8 cellular contexts compared by ENCODE assay signal in genomic region chr1:156129687-156130577, GRCh38. TPM values are rescaled to one million over a fixed set of nuclear protein-coding genes. Genes with fewer than 3 reads are reported as not detected.
A peak's percentile ranks its signal among the peaks of the same experiment; 100 is the strongest.
DNase-seq lines count a peak whose midpoint lies in the region; ATAC-seq and TF ChIP-seq lines count a peak whose summit lies in the region.

No MANE protein-coding gene starts in this region.

- H3K36me3 ChIP-seq in BJ (ENCODE audit: control insufficient read depth, insufficient read depth, low read length), result peaks cover 28% of the 10 kb centered on the region
- H3K36me3 ChIP-seq in endocrine pancreas (ENCODE audit: control insufficient read depth, insufficient read depth, low read length), result peaks cover 13% of the 10 kb centered on the region
- H3K36me3 ChIP-seq in mesodermal cell (ENCODE audit: control insufficient read depth, insufficient read depth, low read length), result peaks cover 59% of the 10 kb centered on the region

- H3K4me1 ChIP-seq in endocrine pancreas (ENCODE audit: control insufficient read depth, insufficient read depth, low read length) (peaks cover 5% of the 10 kb centered on the region), mesodermal cell (ENCODE audit: control insufficient read depth, insufficient read depth, low read length, poor library complexity, severe bottlenecking) (peaks cover 48% of the 10 kb centered on the region)

- 18 to 31% methylated on average over 5 to 6 of the region's 7 CpGs for WGBS in mesodermal cell (ENCODE audit: insufficient coverage in 2 of 2), 2 experiments

- peak overlapping the region; percentile 86 for H3K4me3 Mint-ChIP-seq in HFFc6

- peak; percentile 94 for TF ChIP-seq CTCF in BJ (IDR thresholded peaks at IDR 0.05; ENCODE audit: insufficient read depth, low read depth, low read length)
- peak; percentile 92 for TF ChIP-seq CTCF in HFFc6 (IDR thresholded peaks at IDR 0.05)

- peak overlapping the region; percentile 15; the same call in 1 of the 2 replicates for H3K4me3 ChIP-seq in BJ (ENCODE audit: low read depth, low read length)
- H3K4me3 ChIP-seq in endocrine pancreas (ENCODE audit: control insufficient read depth, insufficient read depth, low read length), result no peak overlapping the region
- H3K4me3 ChIP-seq in mesodermal cell (ENCODE audit: extremely low read depth, insufficient read depth, low read length, poor library complexity, severe bottlenecking), result no peak overlapping the region

- H3K27ac ChIP-seq in mesodermal cell (ENCODE audit: low read depth, low read length, severe bottlenecking), result peak overlapping the region; percentile 98

- peaks cover 93% of the 10 kb centered on the region for H3K27me3 Mint-ChIP-seq in HFFc6 (ENCODE audit: insufficient read depth)

- peaks cover 52% of the 10 kb centered on the region for H3K36me3 Mint-ChIP-seq in HFFc6 (ENCODE audit: low read depth)

- CTCF ChIA-PET in BJ (lab: Yijun Ruan, JAX), result interaction anchor here (0.6 to 33.9 kb wide), 26 partner anchors 10 to 248 kb away, joined by 3 to 983 read pairs (median 3); partner anchors contain the start of genes LMNA, MEX3A and PMF1

- peak overlapping the region; percentile 39 for H3K9ac ChIP-seq in endocrine pancreas (ENCODE audit: control insufficient read depth, insufficient read depth, low read length)

- DNase-seq in BJ (ENCODE audit: low read depth) (peak; percentile 91), HFFc6 (peak; percentile 95), NCI-H774 (lab: John Stamatoyannopoulos, UW) (peak; percentile 33)
- peak; percentile 49 to 59 for DNase-seq in activated CD8-positive, alpha-beta memory T cell treated with anti-CD3 and anti-CD28 coated beads for 4 hours (ENCODE audit: low read depth in 2 of 2)
- peak; percentile 76 for DNase-seq in stimulated activated CD8-positive, alpha-beta memory T cell treated with anti-CD3 and anti-CD28 coated beads, Interleukin-15, amount 100 ng/mL, for 1 hour (ENCODE audit: low read depth)

- H3K27ac Mint-ChIP-seq in HFFc6, result peak overlapping the region; percentile 98

- ATAC-seq in GM21360 (IDR thresholded peaks at IDR 0.05; ENCODE audit: unreplicated experiment), result no peak

- no peaks in the 10 kb centered on the region for H3K9me3 ChIP-seq in endocrine pancreas (ENCODE audit: control insufficient read depth, low read length)
- no peaks in the 10 kb centered on the region for H3K9me3 ChIP-seq in mesodermal cell (ENCODE audit: control insufficient read depth, low read length)

- POLR2A ChIA-PET in BJ (lab: Charles Lee), result interaction anchor here (0.9 to 1.1 kb wide), 2 partner anchors 12 to 14 kb away, joined by 6 to 7 read pairs; no protein-coding TSS in a partner anchor

- H3K4me1 Mint-ChIP-seq in HFFc6 (ENCODE audit: low read depth), result peaks cover 57% of the 10 kb centered on the region

- no peaks in the 10 kb centered on the region for H3K27me3 ChIP-seq in BJ (ENCODE audit: control insufficient read depth, insufficient read depth, low read length)
- H3K27me3 ChIP-seq in endocrine pancreas (ENCODE audit: control insufficient read depth, insufficient read depth, low read length), result no peaks in the 10 kb centered on the region

- peaks cover 25% of the 10 kb centered on the region; the same call in 1 of the 2 replicates for H3K9me3 Mint-ChIP-seq in HFFc6

RNA-seq across cellular contexts. Expression of gene LMNA, which starts 15.4 kb away (rescaled TPM):
- polyA plus RNA-seq in BJ (2011; rRNA removed), result 537 and 840 TPM in 2 replicates
- polyA minus RNA-seq in BJ (2011; rRNA and poly(A)+ RNA removed), result 412 and 437 TPM in 2 replicates
- 1,000 to 10,000 TPM; 1,238 to 1,664 (median 1,535) TPM for total RNA-seq in HFFc6 (2021; fragmentation: NEBNext Ultra II Directional; extraction: Animal tissue kit (Norgen Biotek cat#: 25700))
- 193 TPM for polyA plus RNA-seq in mesodermal cell (2013, experiment 1 of 2)
- 171 TPM for polyA plus RNA-seq in mesodermal cell (2013, experiment 2 of 2)

RNA-seq across cellular contexts. Expression of gene SEMA4A, which starts 23.5 kb away (rescaled TPM):
- polyA plus RNA-seq in BJ (2011; rRNA removed), result 0.49 and 0.77 TPM in 2 replicates
- polyA minus RNA-seq in BJ (2011; rRNA and poly(A)+ RNA removed), result 0.19 and 0.82 TPM in 2 replicates
- 1 to 10 TPM in 2 of 6 experiments, under 1 TPM in 4; 0.71 to 1.1 (median 0.83) TPM for total RNA-seq in HFFc6 (2021; fragmentation: NEBNext Ultra II Directional; extraction: Animal tissue kit (Norgen Biotek cat#: 25700))
- polyA plus RNA-seq in mesodermal cell (2013, experiment 1 of 2), result 1.6 TPM
- 1.4 TPM for polyA plus RNA-seq in mesodermal cell (2013, experiment 2 of 2)

RNA-seq across cellular contexts. Expression of gene MEX3A, which starts 47.7 kb away (rescaled TPM):
- polyA plus RNA-seq in BJ (2011; rRNA removed), result 1.9 TPM in 2 replicates
- polyA minus RNA-seq in BJ (2011; rRNA and poly(A)+ RNA removed), result 1.8 and 2.4 TPM in 2 replicates
- total RNA-seq in HFFc6 (2021; fragmentation: NEBNext Ultra II Directional; extraction: Animal tissue kit (Norgen Biotek cat#: 25700)), result 1 to 10 TPM; 1.4 to 3.1 (median 2.2) TPM
- polyA plus RNA-seq in mesodermal cell (2013, experiment 1 of 2), result 61.7 TPM
- polyA plus RNA-seq in mesodermal cell (2013, experiment 2 of 2), result 47.5 TPM

Comparison
In these comparisons a context has a peak if more than half of its experiments do, and no peak if none do; other contexts are left out.
1. DNase-seq: peak in every context shown above with its lines; median percentile 95 in HFFc6; 91 in BJ; 76 in stimulated activated CD8-positive, alpha-beta memory T cell treated with anti-CD3 and anti-CD28 coated beads, Interleukin-15, amount 100 ng/mL, for 1 hour; 54 in activated CD8-positive, alpha-beta memory T cell treated with anti-CD3 and anti-CD28 coated beads for 4 hours; 33 in NCI-H774.